In genomic region chr10:33290286-33291052, GRCh38 we compare ENCODE assay signal across 1 cellular context.
TF ChIP-seq lines count a peak whose summit lies in the region.

No MANE protein-coding gene starts in this region.

TF ChIP-seq in H1, 55 proteins besides CTCF, POLR2A, EP300 and RAD21:
- no peak for TF ChIP-seq MAFK (IDR thresholded peaks at IDR 0.05; ENCODE audit: low read depth, low read length)
- TF ChIP-seq POU5F1 (IDR thresholded peaks at IDR 0.05; ENCODE audit: low read depth, low read length) = no peak
- TF ChIP-seq CBX5 (IDR thresholded peaks at IDR 0.05; ENCODE audit: low read depth, low read length) = no peak
- no peak for TF ChIP-seq SP4 (IDR thresholded peaks at IDR 0.05; ENCODE audit: low read length)
- TF ChIP-seq YY1 (IDR thresholded peaks at IDR 0.05; ENCODE audit: low read depth, low read length) = no peak
- TF ChIP-seq RFX5 (IDR thresholded peaks at IDR 0.05; ENCODE audit: borderline replicate concordance, low read depth, low read length) = no peak
- TF ChIP-seq ZNF274 (IDR thresholded peaks at IDR 0.05; ENCODE audit: borderline replicate concordance, extremely low read depth, low read length) = no peak
